In genomic region chr6:12311106-12311505, GRCh38 we compare ENCODE assay signal across 16 cellular contexts. TPM values are rescaled to one million over a fixed set of nuclear protein-coding genes. Genes with fewer than 3 reads are reported as not detected.
A peak's percentile ranks its signal among the peaks of the same experiment; 100 is the strongest.
DNase-seq lines count a peak whose midpoint lies in the region; ATAC-seq, FAIRE-seq and TF ChIP-seq lines count a peak whose summit lies in the region.
"Had no signal": no experiment of that assay in that cellular context is flagged by ENCODE, and none has a peak within 500 bp of the region (broad histone marks: within the 10 kb centered on the region; RNA-seq: fewer than 3 reads in every experiment).

No MANE protein-coding gene starts in this region.

- TF ChIP-seq CTCF in AG09309 (IDR thresholded peaks at IDR 0.05; ENCODE audit: control insufficient read depth, insufficient read depth, low read depth, low read length, missing control alignments): peak; percentile 3
- 0 out of 2 replicates have a peak, but pooled peaks have one; percentile 21 for TF ChIP-seq CTCF in LNCaP clone FGC (IDR thresholded peaks at IDR 0.05; ENCODE audit: control insufficient read depth, extremely low read depth, insufficient read depth)
- TF ChIP-seq CTCF in bronchial epithelial cell (IDR thresholded peaks at IDR 0.05; ENCODE audit: insufficient read depth, low read length, severe bottlenecking): peak; percentile 27

- CTCF ChIA-PET in activated naive CD4-positive, alpha-beta T cell treated with anti-CD3 and anti-CD28 coated beads, Interleukin-2, amount 10 ng/mL, durations not matched to agents 7 days and 5 days (lab: Charles Lee): no interaction called here

- DNase-seq in AG09309 (ENCODE audit: low read depth) (no peak), LNCaP clone FGC (ENCODE audit: low read depth) (no peak), bronchial epithelial cell (ENCODE audit: low read depth) (peak; percentile 84), left colon (no peak), GDM1 (lab: John Stamatoyannopoulos, UW) (no peak), NOMO-1 treated with DMSO at 0.1 percent for 48 hours (lab: John Stamatoyannopoulos, UW; ENCODE audit: unreplicated experiment) (no peak)
- DNase-seq in activated naive CD4-positive, alpha-beta T cell treated with anti-CD3 and anti-CD28 coated beads, Interleukin-2, amount 10 ng/mL, durations not matched to agents 7 days and 5 days: no peak
- DNase-seq: IMR-90; NCI-H1092 treated with DMSO at 0.1 percent for 48 hours; NCI-H774; stimulated activated CD4-positive, alpha-beta T cell treated with anti-CD3 and anti-CD28 coated beads, Interleukin-2, amount 100 ng/mL, for 48 hours; substantia nigra had no signal

- H3K4me3 ChIP-seq in AG09309 (ENCODE audit: control insufficient read depth, low read depth, low read length): no peak overlapping the region
- H3K4me3 ChIP-seq in LNCaP clone FGC (ENCODE audit: low read depth, low read length): no peak overlapping the region
- no peak overlapping the region for H3K4me3 ChIP-seq in bronchial epithelial cell (ENCODE audit: low read depth, low read length)

- no peaks in the 10 kb centered on the region for H3K36me3 Mint-ChIP-seq in activated naive CD4-positive, alpha-beta T cell treated with anti-CD3 and anti-CD28 coated beads, Interleukin-2, amount 10 ng/mL, durations not matched to agents 7 days and 5 days

- intact Hi-C loops in left colon (cut with DNase I, micrococcal nuclease): no loop called here

- peak; percentile 53 for ATAC-seq in left colon
- no peak for ATAC-seq in GM21717 (IDR thresholded peaks at IDR 0.05; ENCODE audit: unreplicated experiment)

- H3K4me1 Mint-ChIP-seq in activated naive CD4-positive, alpha-beta T cell treated with anti-CD3 and anti-CD28 coated beads, Interleukin-2, amount 10 ng/mL, durations not matched to agents 7 days and 5 days: no peaks in the 10 kb centered on the region

- H3K4me3 Mint-ChIP-seq in activated naive CD4-positive, alpha-beta T cell treated with anti-CD3 and anti-CD28 coated beads, Interleukin-2, amount 10 ng/mL, durations not matched to agents 7 days and 5 days: no peak overlapping the region
- H3K4me3 Mint-ChIP-seq: activated T-helper 1 cell treated with anti-CD3 and anti-CD28 coated beads, Interleukin-12 subunit alpha, Interleukin-12 subunit beta, Interleukin-2, Interleukin-4 antibody, amounts not matched to agents 30 ng/mL and 10 ng/mL and 1 ng/mL, durations not matched to agents 14 hours and 24 hours and 36 hours had no signal

- no peak overlapping the region for H3K27ac Mint-ChIP-seq in activated naive CD4-positive, alpha-beta T cell treated with anti-CD3 and anti-CD28 coated beads, Interleukin-2, amount 10 ng/mL, durations not matched to agents 7 days and 5 days
- H3K27ac Mint-ChIP-seq: activated T-helper 1 cell treated with anti-CD3 and anti-CD28 coated beads, Interleukin-12 subunit alpha, Interleukin-12 subunit beta, Interleukin-2, Interleukin-4 antibody, amounts not matched to agents 30 ng/mL and 10 ng/mL and 1 ng/mL, durations not matched to agents 14 hours and 24 hours and 36 hours had no signal

- H3K36me3 ChIP-seq in bronchial epithelial cell (ENCODE audit: control insufficient read depth, insufficient read depth, low read length): no peaks in the 10 kb centered on the region
- H3K36me3 ChIP-seq: neutrophil had no signal

- no peaks in the 10 kb centered on the region for H3K27me3 ChIP-seq in bronchial epithelial cell (ENCODE audit: control insufficient read depth, insufficient read depth, low read length)
- H3K27me3 ChIP-seq: neutrophil had no signal

- FAIRE-seq in bronchial epithelial cell (lab: Jason Lieb, UNC): no peak
- FAIRE-seq: endometrium had no signal

- H3K27me3 Mint-ChIP-seq in activated naive CD4-positive, alpha-beta T cell treated with anti-CD3 and anti-CD28 coated beads, Interleukin-2, amount 10 ng/mL, durations not matched to agents 7 days and 5 days: peaks cover under 1% of the 10 kb centered on the region

- no peaks in the 10 kb centered on the region for H3K9me3 Mint-ChIP-seq in activated naive CD4-positive, alpha-beta T cell treated with anti-CD3 and anti-CD28 coated beads, Interleukin-2, amount 10 ng/mL, durations not matched to agents 7 days and 5 days
- H3K9me3 Mint-ChIP-seq: activated T-helper 1 cell treated with anti-CD3 and anti-CD28 coated beads, Interleukin-12 subunit alpha, Interleukin-12 subunit beta, Interleukin-2, Interleukin-4 antibody, amounts not matched to agents 30 ng/mL and 10 ng/mL and 1 ng/mL, durations not matched to agents 14 hours and 24 hours and 36 hours had no signal

RNA-seq across cellular contexts. Expression of gene EDN1, which starts 20.9 kb away (rescaled TPM):
- 2.9 and 9.7 TPM in 2 replicates for total RNA-seq in bronchial epithelial cell
- total RNA-seq in left colon: 10 to 100 TPM; 16.8 to 24.8 TPM
